ENCODE assay signal across 8 cellular contexts in the genomic region with DNA sequence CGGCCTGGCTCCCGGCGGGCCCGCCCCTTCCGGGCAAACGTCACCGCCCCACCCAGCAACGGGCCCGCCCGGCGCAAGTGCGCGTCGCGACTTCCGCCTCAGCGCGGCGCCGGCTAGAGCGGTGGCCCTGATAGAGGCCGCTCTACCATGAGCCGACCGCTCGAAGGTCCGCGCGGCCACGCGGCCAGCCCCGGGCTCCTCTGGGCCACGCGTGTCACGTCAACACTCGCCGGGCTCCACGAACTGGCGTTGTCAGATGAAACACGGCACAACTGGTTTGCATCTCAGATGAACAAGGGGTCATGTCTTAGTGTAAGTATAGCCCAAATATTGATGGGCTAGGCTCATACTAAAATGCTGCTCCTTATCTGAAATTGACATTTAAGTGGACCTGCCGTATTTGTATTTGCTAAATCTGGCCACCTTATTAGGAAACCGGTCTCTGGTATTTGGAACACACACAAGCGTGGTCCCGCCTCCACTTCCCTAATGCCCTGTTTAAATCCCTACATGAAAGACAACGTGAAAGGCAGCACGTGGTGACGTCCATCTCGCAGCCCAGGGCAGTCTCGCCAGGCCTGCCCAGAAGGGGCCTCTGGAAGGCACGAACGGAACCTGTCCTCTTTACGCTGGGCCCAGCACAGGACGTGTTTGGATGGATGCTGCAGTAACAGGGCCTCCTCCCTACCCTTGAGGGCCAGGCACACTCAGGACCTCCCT. TPM values are rescaled to one million over a fixed set of nuclear protein-coding genes. Genes with fewer than 3 reads are reported as not detected.
A peak's percentile ranks its signal among the peaks of the same experiment; 100 is the strongest.
DNase-seq lines count a peak whose midpoint lies in the region; ATAC-seq and TF ChIP-seq lines count a peak whose summit lies in the region.

ZNF598 (minus strand) TSS at position 31 of the 720 bp plus-strand sequence.

- peaks cover 22 to 24% of the 10 kb centered on the region in 2 donors for H3K36me3 Mint-ChIP-seq in activated naive CD4-positive, alpha-beta T cell treated with anti-CD3 and anti-CD28 coated beads, Interleukin-2, amount 50 U/mL, for 72 hours
- H3K36me3 Mint-ChIP-seq in glutamatergic neuron (ENCODE audit: unreplicated experiment) (peaks cover 4% of the 10 kb centered on the region), osteocyte (ENCODE audit: unreplicated experiment) (no peaks in the 10 kb centered on the region)

- peaks cover 14% of the 10 kb centered on the region for H3K27me3 Mint-ChIP-seq in glutamatergic neuron (ENCODE audit: unreplicated experiment)
- H3K27me3 Mint-ChIP-seq in osteocyte (ENCODE audit: unreplicated experiment), result no peaks in the 10 kb centered on the region

- peak within 1 kb of the TSS; percentile 90 to 91 for H3K4me3 ChIP-seq in SK-N-SH (ENCODE audit: low read depth in 2 of 2, low read length in 1 of 2)
- H3K4me3 ChIP-seq in thymus (ENCODE audit: low read length), result peak within 1 kb of the TSS; percentile 85

- peaks cover 56% of the 10 kb centered on the region for H3K79me2 ChIP-seq in SK-N-SH (ENCODE audit: insufficient read depth)

- peak within 1 kb of the TSS; percentile 92 to 97 for H3K27ac Mint-ChIP-seq in activated naive CD4-positive, alpha-beta T cell treated with anti-CD3 and anti-CD28 coated beads, Interleukin-2, amount 50 U/mL, for 72 hours
- peak within 1 kb of the TSS; percentile 90 for H3K27ac Mint-ChIP-seq in glutamatergic neuron (ENCODE audit: unreplicated experiment)
- peak within 1 kb of the TSS; percentile 91 for H3K27ac Mint-ChIP-seq in osteocyte (ENCODE audit: unreplicated experiment)

- TF ChIP-seq RAD21 in SK-N-SH (IDR thresholded peaks at IDR 0.05; ENCODE audit: low read length), result no peak

- no peak for TF ChIP-seq EP300 in SK-N-SH (IDR thresholded peaks at IDR 0.05; ENCODE audit: borderline replicate concordance in 1 of 2, low read depth in 1 of 2, low read length in 1 of 2)

- no peaks in the 10 kb centered on the region for H3K9me3 Mint-ChIP-seq in activated naive CD4-positive, alpha-beta T cell treated with anti-CD3 and anti-CD28 coated beads, Interleukin-2, amount 50 U/mL, for 72 hours
- H3K9me3 Mint-ChIP-seq in glutamatergic neuron (ENCODE audit: unreplicated experiment) (peaks cover 8% of the 10 kb centered on the region), osteocyte (ENCODE audit: unreplicated experiment) (no peaks in the 10 kb centered on the region)

- H3K4me3 Mint-ChIP-seq in glutamatergic neuron (ENCODE audit: unreplicated experiment), result peak within 1 kb of the TSS; percentile 93
- H3K4me3 Mint-ChIP-seq in osteocyte (ENCODE audit: unreplicated experiment), result peak within 1 kb of the TSS; percentile 88

- H3K27ac ChIP-seq in SK-N-SH (ENCODE audit: low read depth in 2 of 2, low read length in 1 of 2) (peak within 1 kb of the TSS; percentile 81 to 87), thymus (ENCODE audit: low read depth) (peak within 1 kb of the TSS; percentile 84)

- H3K36me3 ChIP-seq in SK-N-SH (replicated peaks in 1 of 2; ENCODE audit: control insufficient read depth in 1 of 2, insufficient read depth in 2 of 2, low read length in 1 of 2) (peaks cover 0 to 6% of the 10 kb centered on the region in 2 experiments), thymus (ENCODE audit: control insufficient read depth, insufficient read depth) (no peaks in the 10 kb centered on the region)

- H3K4me1 Mint-ChIP-seq in glutamatergic neuron (ENCODE audit: low read depth, unreplicated experiment) (peaks cover 20% of the 10 kb centered on the region), osteocyte (ENCODE audit: unreplicated experiment) (peaks cover 34% of the 10 kb centered on the region)

- H3K27me3 ChIP-seq in SK-N-SH (ENCODE audit: insufficient read depth), result no peaks in the 10 kb centered on the region
- H3K27me3 ChIP-seq in thymus (ENCODE audit: control insufficient read depth, insufficient read depth), result no peaks in the 10 kb centered on the region

- no peak for TF ChIP-seq CTCF in SK-N-SH (IDR thresholded peaks at IDR 0.05)
- TF ChIP-seq CTCF in glutamatergic neuron (IDR thresholded peaks at IDR 0.05; ENCODE audit: partially characterized antibody, unreplicated experiment), result no peak
- TF ChIP-seq CTCF in osteocyte (IDR thresholded peaks at IDR 0.05), result peak; percentile 11

- H3K4me2 ChIP-seq in SK-N-SH, result peak within 1 kb of the TSS; percentile 97

- H3K9me3 ChIP-seq in SK-N-SH, result no peaks in the 10 kb centered on the region
- no peaks in the 10 kb centered on the region for H3K9me3 ChIP-seq in thymus (ENCODE audit: control insufficient read depth)

- peak; percentile 82 for ATAC-seq in GM21737 (IDR thresholded peaks at IDR 0.05; ENCODE audit: unreplicated experiment)
- ATAC-seq in activated naive CD4-positive, alpha-beta T cell treated with anti-CD3 and anti-CD28 coated beads, Interleukin-2, amount 50 U/mL, for 72 hours, result peak; percentile 95 to 96

- H4K20me1 ChIP-seq in SK-N-SH (ENCODE audit: insufficient read depth), result peaks cover 42% of the 10 kb centered on the region

- H3F3A ChIP-seq in SK-N-SH (replicated peaks; ENCODE audit: insufficient read depth), result peaks cover 9% of the 10 kb centered on the region

- peak within 1 kb of the TSS; percentile 77; the same call in 1 of the 2 replicates for H2AFZ ChIP-seq in SK-N-SH (ENCODE audit: low read depth)

- 9% methylated on average over 13 of the region's 52 CpGs for WGBS in SK-N-SH (ENCODE audit: low lambda C conversion rate)
- 4% methylated on average over 52 of the region's 52 CpGs for WGBS in thymus

- DNase-seq in DMS79 treated with DMSO at 0.1 percent for 48 hours (lab: John Stamatoyannopoulos, UW) (peak; percentile 58), LHCN-M2 (ENCODE audit: low read depth) (peak; percentile 85), SK-N-SH (peak; percentile 98), glutamatergic neuron (peak; percentile 88), osteocyte (ENCODE audit: extremely low spot score, unreplicated experiment) (peak; percentile 92)
- DNase-seq in activated naive CD4-positive, alpha-beta T cell treated with anti-CD3 and anti-CD28 coated beads, Interleukin-2, amount 50 U/mL, for 72 hours (ENCODE audit: low spot score in 2 of 2), result peak; percentile 79 to 82

- POLR2A ChIA-PET in SK-N-SH (lab: Yijun Ruan, JAX), result no interaction called here

- no peaks in the 10 kb centered on the region for H3K9me2 ChIP-seq in SK-N-SH

- H3K4me1 ChIP-seq in SK-N-SH (ENCODE audit: control insufficient read depth in 1 of 2, insufficient read depth in 2 of 2, low read depth in 1 of 2, low read length in 1 of 2), result peaks cover 18 to 46% of the 10 kb centered on the region in 2 experiments; a peak in 3 of 4 replicates
- H3K4me1 ChIP-seq in thymus (ENCODE audit: control insufficient read depth, insufficient read depth, low read length), result peaks cover 26% of the 10 kb centered on the region

- peak within 1 kb of the TSS; percentile 95 for H3K9ac ChIP-seq in SK-N-SH

- CTCF ChIA-PET in SK-N-SH (lab: Yijun Ruan, JAX), result interaction anchor here (1.1 kb wide), 1 partner anchor 12 kb away, joined by 3 read pairs; no protein-coding TSS in a partner anchor

TF ChIP-seq in SK-N-SH, 30 proteins besides CTCF, POLR2A, EP300 and RAD21 (continues in another document):
- TF ChIP-seq NRF1 (IDR thresholded peaks at IDR 0.05; ENCODE audit: low read depth, low read length) (no peak), GABPA (IDR thresholded peaks at IDR 0.05; ENCODE audit: low read depth) (peak; percentile 89), SIN3A (IDR thresholded peaks at IDR 0.05; ENCODE audit: borderline replicate concordance, low read depth, low read length) (peak; percentile 59; the same call in 1 of the 2 replicates), YY1 (IDR thresholded peaks at IDR 0.05; ENCODE audit: low read depth) (no peak), ELF1 (IDR thresholded peaks at IDR 0.05) (peak; percentile 74), ZBTB33 (IDR thresholded peaks at IDR 0.05; ENCODE audit: borderline replicate concordance, low read depth) (no peak), MXI1 (IDR thresholded peaks at IDR 0.05; ENCODE audit: low read depth, low read length) (peak; percentile 89), TAF1 (IDR thresholded peaks at IDR 0.05; ENCODE audit: borderline replicate concordance, low read depth, low read length) (peak; percentile 80)
- TF ChIP-seq, protein P1, sequence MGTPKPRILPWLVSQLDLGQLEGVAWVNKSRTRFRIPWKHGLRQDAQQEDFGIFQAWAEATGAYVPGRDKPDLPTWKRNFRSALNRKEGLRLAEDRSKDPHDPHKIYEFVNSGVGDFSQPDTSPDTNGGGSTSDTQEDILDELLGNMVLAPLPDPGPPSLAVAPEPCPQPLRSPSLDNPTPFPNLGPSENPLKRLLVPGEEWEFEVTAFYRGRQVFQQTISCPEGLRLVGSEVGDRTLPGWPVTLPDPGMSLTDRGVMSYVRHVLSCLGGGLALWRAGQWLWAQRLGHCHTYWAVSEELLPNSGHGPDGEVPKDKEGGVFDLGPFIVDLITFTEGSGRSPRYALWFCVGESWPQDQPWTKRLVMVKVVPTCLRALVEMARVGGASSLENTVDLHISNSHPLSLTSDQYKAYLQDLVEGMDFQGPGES (IDR thresholded peaks at IDR 0.05; ENCODE audit: low read depth, low read length), result no peak

RNA-seq across cellular contexts. Expression of gene ZNF598, which starts in this region (rescaled TPM):
- total RNA-seq in LHCN-M2 (2014; rRNA removed) (37.2 and 47.5 TPM in 2 replicates), glutamatergic neuron (ENCODE audit: unreplicated experiment) (90.4 TPM), osteocyte (45.4 and 46.9 TPM in 2 replicates)
- 25.4 TPM for polyA plus RNA-seq in LHCN-M2 (2012)
- polyA plus RNA-seq in SK-N-SH (2012; rRNA removed) (38.1 and 47.8 TPM in 2 replicates), thymus (46.2 TPM)
- polyA plus RNA-seq in SK-N-SH (2012; cell fraction: cytosol; rRNA removed), result 19.2 and 29.4 TPM in 2 replicates
- polyA plus RNA-seq in SK-N-SH (2012; cell fraction: nucleus; rRNA removed), result 170 and 358 TPM in 2 replicates
- total RNA-seq in activated naive CD4-positive, alpha-beta T cell treated with anti-CD3 and anti-CD28 coated beads, Interleukin-2, amount 50 U/mL, for 72 hours, result 10 to 100 TPM; 72.2 to 87.9 TPM

Comparison
In these comparisons a context has a peak if more than half of its experiments do, and no peak if none do; other contexts are left out.
1. Peak in every context shown above with its lines: DNase-seq, ATAC-seq, H3K4me3 ChIP-seq and H3K27ac ChIP-seq.